Comparison of ENCODE assay signal across 25 cellular contexts in the genomic region with DNA sequence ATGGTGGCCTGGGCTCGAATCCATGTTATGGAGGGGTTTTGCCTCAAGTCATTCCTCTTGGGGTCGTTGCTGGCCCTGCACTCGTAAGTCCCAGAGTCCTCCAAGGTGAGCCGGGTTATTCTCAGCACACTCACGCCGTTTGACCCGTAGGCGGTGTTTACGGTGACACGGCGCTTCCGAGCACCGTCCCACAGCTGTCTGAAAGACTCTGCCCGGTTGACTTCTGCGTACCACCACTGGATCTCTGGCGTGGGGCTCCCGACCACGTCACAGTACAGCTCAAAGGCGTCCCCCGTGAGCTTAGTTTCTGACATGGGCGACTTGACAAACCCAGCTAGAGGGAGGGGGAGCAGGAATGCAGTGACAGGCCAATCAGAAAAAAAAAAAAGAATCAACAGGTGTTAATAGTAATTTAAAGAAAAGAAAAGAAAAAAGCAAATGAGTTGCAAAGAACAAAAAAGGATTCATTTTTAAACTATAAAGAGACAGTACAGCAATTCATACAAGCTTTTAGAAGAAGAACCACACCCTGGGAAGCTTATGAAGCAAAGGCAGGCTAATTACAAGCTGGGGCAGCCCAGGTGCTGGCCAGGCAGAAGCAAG. TPM values are rescaled to one million over a fixed set of nuclear protein-coding genes. Genes with fewer than 3 reads are reported as not detected.
DNase-seq lines count a peak whose midpoint lies in the region; ATAC-seq, FAIRE-seq and TF ChIP-seq lines count a peak whose summit lies in the region.
"Had no signal": no experiment of that assay in that cellular context is flagged by ENCODE, and none has a peak within 500 bp of the region (broad histone marks: within the 10 kb centered on the region; RNA-seq: fewer than 3 reads in every experiment).

No MANE protein-coding gene starts in this region.

- no peaks in the 10 kb centered on the region for H3K9me3 Mint-ChIP-seq in nephron
- H3K9me3 Mint-ChIP-seq in activated CD8-positive, alpha-beta memory T cell treated with anti-CD3 and anti-CD28 coated beads, Interleukin-2, amount 10 ng/mL, durations not matched to agents 7 days and 5 days (ENCODE audit: low read depth): no peaks in the 10 kb centered on the region
- H3K9me3 Mint-ChIP-seq: activated naive CD8-positive, alpha-beta T cell treated with anti-CD3 and anti-CD28 coated beads, Interleukin-2, amount 50 U/mL, for 24 hours; activated T-cell treated with anti-CD3 and anti-CD28 coated beads, Interleukin-2, amount 50 U/mL, for 24 hours; memory B cell had no signal

- peaks cover 19% of the 10 kb centered on the region for H4K20me1 ChIP-seq in HepG2 (ENCODE audit: insufficient read depth, low read length)

- intact Hi-C loops in HepG2 (cut with micrococcal nuclease; ENCODE audit: unreplicated experiment): no loop called here

- TF ChIP-seq CTCF in coronary artery (IDR thresholded peaks at IDR 0.05) (no peak), nephron (IDR thresholded peaks at IDR 0.05; ENCODE audit: unreplicated experiment in 3 of 3) (no peak), thoracic aorta (IDR thresholded peaks at IDR 0.05) (no peak), HepG2 (CRISPR knock-in tag; IDR thresholded peaks at IDR 0.05) (no peak)

- no peaks in the 10 kb centered on the region for H3K27me3 ChIP-seq in HUES64 (ENCODE audit: insufficient read depth, low read length)
- H3K27me3 ChIP-seq in thoracic aorta (replicated peaks; ENCODE audit: insufficient read depth): no peaks in the 10 kb centered on the region
- H3K27me3 ChIP-seq in HepG2 (ENCODE audit: control insufficient read depth in 1 of 2, insufficient read depth in 2 of 2, low read length in 2 of 2): no peaks in the 10 kb centered on the region
- H3K27me3 ChIP-seq: BLaER1 treated with 17β-estradiol and CSF1 and Interleukin-3, amounts not matched to agents 10 nM and 100 nM; body of pancreas; heart left ventricle; upper lobe of left lung had no signal

- H2AFZ ChIP-seq in HepG2 (ENCODE audit: low read length): no peak overlapping the region

- FAIRE-seq in HepG2 (lab: Jason Lieb, UNC): no peak

- CTCF ChIA-PET in activated CD8-positive, alpha-beta memory T cell treated with anti-CD3 and anti-CD28 coated beads, Interleukin-2, amount 10 ng/mL, durations not matched to agents 7 days and 5 days (lab: Charles Lee): interaction anchor here (1.3 to 1.6 kb wide), 2 partner anchors 39 to 40 kb away, joined by 3 to 10 read pairs; no protein-coding TSS in a partner anchor
- CTCF ChIA-PET in HepG2 (lab: Yijun Ruan, JAX; ENCODE audit: low intra/inter-chr PET ratio, low total read pairs): no interaction called here

- ATAC-seq in thoracic aorta (ENCODE audit: insufficient number of reproducible peaks, low FRiP score, low read depth) (no peak), HepG2 (no peak)
- no peak for ATAC-seq in activated CD8-positive, alpha-beta memory T cell treated with anti-CD3 and anti-CD28 coated beads, Interleukin-2, amount 10 ng/mL, durations not matched to agents 7 days and 5 days
- ATAC-seq: activated CD4-positive, alpha-beta T cell treated with anti-CD3 and anti-CD28 coated beads for 36 hours; activated naive CD8-positive, alpha-beta T cell treated with anti-CD3 and anti-CD28 coated beads, Interleukin-2, amount 50 U/mL, for 24 hours; body of pancreas; left colon had no signal

- WGBS in HUES64: 92% methylated on average over 21 of the region's 21 CpGs
- WGBS in HepG2 (ENCODE audit: low lambda C conversion rate): 96% methylated on average over 20 of the region's 21 CpGs

- H3K9ac ChIP-seq in HUES64 (ENCODE audit: low read depth, low read length): 0 out of 2 replicates have a peak overlapping the region, but pooled peaks have one; percentile 13
- no peak overlapping the region for H3K9ac ChIP-seq in HepG2 (ENCODE audit: insufficient read depth, low read depth, low read length)
- H3K9ac ChIP-seq: BLaER1 treated with 17β-estradiol and CSF1 and Interleukin-3, amounts not matched to agents 10 nM and 100 nM had no signal

- H3K4me1 ChIP-seq in HUES64 (ENCODE audit: insufficient read depth, low read length): peaks cover 60% of the 10 kb centered on the region
- H3K4me1 ChIP-seq in thoracic aorta (ENCODE audit: control insufficient read depth in 1 of 2, low read depth in 2 of 2): peaks cover 69 to 91% of the 10 kb centered on the region in 2 donors
- peaks cover 51% of the 10 kb centered on the region for H3K4me1 ChIP-seq in HepG2 (ENCODE audit: insufficient read depth, low read length)

- peaks cover 66% of the 10 kb centered on the region for H3K4me1 Mint-ChIP-seq in nephron
- peaks cover 19% of the 10 kb centered on the region for H3K4me1 Mint-ChIP-seq in activated CD8-positive, alpha-beta memory T cell treated with anti-CD3 and anti-CD28 coated beads, Interleukin-2, amount 10 ng/mL, durations not matched to agents 7 days and 5 days

- TF ChIP-seq POLR2A in HepG2 (IDR thresholded peaks at IDR 0.05; ENCODE audit: insufficient read depth in 1 of 2, low read depth in 2 of 2, low read length in 2 of 2): no peak

- peaks cover 78% of the 10 kb centered on the region for H3K79me2 ChIP-seq in HepG2 (ENCODE audit: insufficient read depth, low read length)

- H3K27ac Mint-ChIP-seq in nephron: peak overlapping the region in 2 of 3 experiments; percentile 21 to 36
- H3K27ac Mint-ChIP-seq in activated CD8-positive, alpha-beta memory T cell treated with anti-CD3 and anti-CD28 coated beads, Interleukin-2, amount 10 ng/mL, durations not matched to agents 7 days and 5 days: no peak overlapping the region
- H3K27ac Mint-ChIP-seq: activated CD4-positive, alpha-beta T cell treated with anti-CD3 and anti-CD28 coated beads for 36 hours; activated naive CD8-positive, alpha-beta T cell treated with anti-CD3 and anti-CD28 coated beads, Interleukin-2, amount 50 U/mL, for 24 hours; activated T-cell treated with anti-CD3 and anti-CD28 coated beads, Interleukin-2, amount 50 U/mL, for 24 hours had no signal

- H3K4me2 ChIP-seq in HepG2 (ENCODE audit: low read depth, low read length): no peak overlapping the region

- TF ChIP-seq EP300 in HepG2 (IDR thresholded peaks at IDR 0.05; ENCODE audit: low read depth in 2 of 2, low read length in 2 of 2) (no peak), HepG2 (CRISPR knock-in tag; IDR thresholded peaks at IDR 0.05; ENCODE audit: borderline replicate concordance) (no peak)

- no peaks in the 10 kb centered on the region for H3K27me3 Mint-ChIP-seq in nephron (ENCODE audit: low read depth)
- H3K27me3 Mint-ChIP-seq in activated CD8-positive, alpha-beta memory T cell treated with anti-CD3 and anti-CD28 coated beads, Interleukin-2, amount 10 ng/mL, durations not matched to agents 7 days and 5 days: no peaks in the 10 kb centered on the region
- H3K27me3 Mint-ChIP-seq: activated CD4-positive, alpha-beta T cell treated with anti-CD3 and anti-CD28 coated beads for 36 hours; activated naive CD8-positive, alpha-beta T cell treated with anti-CD3 and anti-CD28 coated beads, Interleukin-2, amount 50 U/mL, for 24 hours; activated T-cell treated with anti-CD3 and anti-CD28 coated beads, Interleukin-2, amount 50 U/mL, for 24 hours; memory B cell had no signal

- DNase-seq in coronary artery (ENCODE audit: low spot score) (no peak), thoracic aorta (ENCODE audit: low spot score) (no peak), HepG2 (ENCODE audit: low spot score) (no peak), GOT3 (lab: John Stamatoyannopoulos, UW) (no peak)
- no peak for DNase-seq in activated CD8-positive, alpha-beta memory T cell treated with anti-CD3 and anti-CD28 coated beads, Interleukin-2, amount 10 ng/mL, durations not matched to agents 7 days and 5 days
- DNase-seq: activated CD4-positive, alpha-beta T cell treated with anti-CD3 and anti-CD28 coated beads for 36 hours; activated CD8-positive, alpha-beta memory T cell treated with anti-CD3 and anti-CD28 coated beads for 24 hours; activated naive CD8-positive, alpha-beta T cell treated with anti-CD3 and anti-CD28 coated beads, Interleukin-2, amount 50 U/mL, for 24 hours; activated T-cell treated with anti-CD3 and anti-CD28 coated beads, Interleukin-2, amount 50 U/mL, for 24 hours; body of pancreas; DMS79 treated with DMSO at 0.1 percent for 48 hours; foreskin fibroblast; GF-D8; left colon; NCI-H146; NCI-H446 treated with DMSO at 0.1 percent for 48 hours; occipital lobe; OCI-M1 had no signal

- H3K36me3 Mint-ChIP-seq in nephron (ENCODE audit: low read depth): peaks cover 10% of the 10 kb centered on the region
- H3K36me3 Mint-ChIP-seq in activated CD8-positive, alpha-beta memory T cell treated with anti-CD3 and anti-CD28 coated beads, Interleukin-2, amount 10 ng/mL, durations not matched to agents 7 days and 5 days: peaks cover 3% of the 10 kb centered on the region

- H3K4me3 ChIP-seq in HUES64 (ENCODE audit: low read length) (no peak overlapping the region), coronary artery (no peak overlapping the region), thoracic aorta (no peak overlapping the region), HepG2 (replicated peaks in 1 of 3; ENCODE audit: insufficient read depth in 1 of 3, low read depth in 2 of 3, low read length in 3 of 3) (no peak overlapping the region)
- H3K4me3 ChIP-seq: BLaER1 treated with 17β-estradiol and CSF1 and Interleukin-3, amounts not matched to agents 10 nM and 100 nM; body of pancreas; heart left ventricle; skin epidermis; upper lobe of left lung had no signal

- TF ChIP-seq RAD21 in HepG2 (CRISPR knock-in tag; IDR thresholded peaks at IDR 0.05): no peak

- in situ Hi-C loops in HepG2 (cut with HindIII; ENCODE audit: extremely low pct_ligation_motif_present, low pct_unique_long_range_greater_than_20kb): no loop called here

- H3K36me3 ChIP-seq in HUES64 (ENCODE audit: insufficient read depth, low read length) (peaks cover under 1% of the 10 kb centered on the region; the same call in 1 of the 2 replicates), thoracic aorta (no peaks in the 10 kb centered on the region), HepG2 (replicated peaks in 1 of 2; ENCODE audit: control insufficient read depth in 1 of 2, insufficient read depth in 2 of 2, low read length in 2 of 2) (no peaks in the 10 kb centered on the region; a peak in 1 of 5 replicates)

- no peak overlapping the region for H3K4me3 Mint-ChIP-seq in nephron
- no peak overlapping the region for H3K4me3 Mint-ChIP-seq in activated CD8-positive, alpha-beta memory T cell treated with anti-CD3 and anti-CD28 coated beads, Interleukin-2, amount 10 ng/mL, durations not matched to agents 7 days and 5 days
- H3K4me3 Mint-ChIP-seq: activated CD4-positive, alpha-beta T cell treated with anti-CD3 and anti-CD28 coated beads for 36 hours; activated naive CD8-positive, alpha-beta T cell treated with anti-CD3 and anti-CD28 coated beads, Interleukin-2, amount 50 U/mL, for 24 hours; activated T-cell treated with anti-CD3 and anti-CD28 coated beads, Interleukin-2, amount 50 U/mL, for 24 hours; memory B cell had no signal

- BruUV-seq in HepG2 (replicated peaks; lab: Mats Ljungman, UMichigan): no TSS peak

- H3K9me3 ChIP-seq in HUES64 (ENCODE audit: insufficient read depth, low read depth, low read length) (no peaks in the 10 kb centered on the region), thoracic aorta (no peaks in the 10 kb centered on the region), HepG2 (ENCODE audit: low read length) (no peaks in the 10 kb centered on the region)
- H3K9me3 ChIP-seq: BLaER1 treated with 17β-estradiol and CSF1 and Interleukin-3, amounts not matched to agents 10 nM and 100 nM; body of pancreas; heart left ventricle; upper lobe of left lung had no signal

- no peak overlapping the region for H3K27ac ChIP-seq in HUES64 (ENCODE audit: low read depth, low read length)
- peak overlapping the region; percentile 28 to 79 for H3K27ac ChIP-seq in coronary artery
- H3K27ac ChIP-seq in thoracic aorta: peak overlapping the region; percentile 64 to 74
- H3K27ac ChIP-seq in HepG2 (ENCODE audit: extremely low read length, insufficient read depth, low read length): no peak overlapping the region
- H3K27ac ChIP-seq: BLaER1 treated with 17β-estradiol and CSF1 and Interleukin-3, amounts not matched to agents 10 nM and 100 nM; body of pancreas had no signal

- POLR2A ChIA-PET in HepG2 (lab: Yijun Ruan, JAX): no interaction called here

RNA-seq across cellular contexts. Expression of a gene that starts 36.1 kb away (rescaled TPM):
- 99.4 TPM for polyA plus RNA-seq in HUES64 (2013, experiment 1 of 2)
- 94.5 TPM for polyA plus RNA-seq in HUES64 (2013, experiment 2 of 2)
- total RNA-seq in thoracic aorta (100 to 1,000 TPM; 247 to 250 TPM), HepG2 (2016; rRNA removed; fragmentation: Illumina TruSeq; extraction: Trizol) (57.7 and 110 TPM in 2 replicates)
- total RNA-seq in activated CD8-positive, alpha-beta memory T cell treated with anti-CD3 and anti-CD28 coated beads, Interleukin-2, amount 10 ng/mL, durations not matched to agents 7 days and 5 days: 10 to 100 TPM; 45.5 to 54.0 TPM
- 17.2 and 17.9 TPM in 2 replicates for total RNA-seq in HepG2 (2016; cell fraction: cytosol; rRNA removed; fragmentation: Illumina TruSeq; extraction: Trizol; ENCODE audit: low read depth)
- total RNA-seq in HepG2 (2016; cell fraction: insoluble cytoplasmic fraction; rRNA removed; fragmentation: Illumina TruSeq; extraction: Trizol): 51.8 and 113 TPM in 2 replicates
- total RNA-seq in HepG2 (2016; cell fraction: membrane; rRNA removed; fragmentation: Illumina TruSeq; extraction: Trizol): 34.2 and 36.6 TPM in 2 replicates
- 95.6 and 123 TPM in 2 replicates for total RNA-seq in HepG2 (2016; cell fraction: nucleus; rRNA removed; fragmentation: Illumina TruSeq; extraction: Trizol)
- 77.8 and 78.0 TPM in 2 replicates for polyA plus RNA-seq in HepG2 (2011; rRNA removed)
- 52.1 and 63.6 TPM in 2 replicates for polyA plus RNA-seq in HepG2 (2011; cell fraction: cytosol; rRNA removed)
- polyA plus RNA-seq in HepG2 (2011; cell fraction: nucleus; rRNA removed): 68.7 and 71.5 TPM in 2 replicates
- 70.7 and 70.9 TPM in 2 replicates for polyA plus RNA-seq in HepG2 (2012)
- 10.9 and 14.0 TPM in 2 replicates for polyA plus RNA-seq in HepG2 (2016; cell fraction: cytosol; fragmentation: Illumina TruSeq; extraction: Trizol; ENCODE audit: low read depth)
- polyA plus RNA-seq in HepG2 (2016; cell fraction: insoluble cytoplasmic fraction; fragmentation: Illumina TruSeq; extraction: Trizol; ENCODE audit: low read depth): 47.9 and 59.8 TPM in 2 replicates
- 19.8 and 23.6 TPM in 2 replicates for polyA plus RNA-seq in HepG2 (2016; cell fraction: membrane; fragmentation: Illumina TruSeq; extraction: Trizol; ENCODE audit: low read depth)
- polyA plus RNA-seq in HepG2 (2016; cell fraction: nucleus; fragmentation: Illumina TruSeq; extraction: Trizol; ENCODE audit: insufficient read depth, low read depth): 129 and 139 TPM in 2 replicates
- 43.9 and 90.7 TPM in 2 replicates for polyA minus RNA-seq in HepG2 (2011; rRNA and poly(A)+ RNA removed; ENCODE audit: low replicate concordance)
- polyA minus RNA-seq in HepG2 (2011; cell fraction: cytosol; rRNA and poly(A)+ RNA removed): 43.9 and 44.1 TPM in 2 replicates
- polyA minus RNA-seq in HepG2 (2011; cell fraction: nucleus; rRNA and poly(A)+ RNA removed): 87.2 and 106 TPM in 2 replicates

Comparison
In these comparisons a context has a peak if more than half of its experiments do, and no peak if none do; other contexts are left out.
1. H3K27ac ChIP-seq: peak in coronary artery (2 of 2) and thoracic aorta (2 of 2); none in HUES64 (single experiment) and HepG2 (single experiment).